18 cellular contexts compared by ENCODE assay signal in genomic region chr1:117825414-117825813, GRCh38.
DNase-seq lines count a peak whose midpoint lies in the region; ATAC-seq, FAIRE-seq and TF ChIP-seq lines count a peak whose summit lies in the region.
"Had no signal": no experiment of that assay in that cellular context is flagged by ENCODE, and none has a peak within 500 bp of the region (broad histone marks: within the 10 kb centered on the region; RNA-seq: fewer than 3 reads in every experiment).

No MANE protein-coding gene starts in this region.

- H4K20me1 ChIP-seq in keratinocyte (ENCODE audit: control insufficient read depth, extremely low read depth, insufficient read depth, low read length) = no peaks in the 10 kb centered on the region

- 65% methylated on average over 2 of the region's 2 CpGs for WGBS in suprapubic skin

- no peaks in the 10 kb centered on the region for H3K9me1 ChIP-seq in keratinocyte (ENCODE audit: control insufficient read depth, extremely low read depth, insufficient read depth, low read length)

- peaks cover 8% of the 10 kb centered on the region for H3K9me3 ChIP-seq in SJCRH30 (replicated peaks)
- no peaks in the 10 kb centered on the region for H3K9me3 ChIP-seq in keratinocyte (ENCODE audit: control insufficient read depth, low read depth, low read length)
- no peaks in the 10 kb centered on the region for H3K9me3 ChIP-seq in suprapubic skin
- H3K9me3 ChIP-seq: left lung had no signal

- dilution Hi-C loops in keratinocyte (cut with MboI; ENCODE audit: extremely low pct_ligation_motif_present, low sequenced_read_pairs) = no loop called here

- H3K4me1 ChIP-seq in SJCRH30 = peaks cover 35% of the 10 kb centered on the region
- peaks cover 46% of the 10 kb centered on the region for H3K4me1 ChIP-seq in keratinocyte (ENCODE audit: control insufficient read depth, extremely low read depth, insufficient read depth, low read length)
- H3K4me1 ChIP-seq in suprapubic skin = peaks cover 36% of the 10 kb centered on the region

- no peak overlapping the region for H3K4me3 ChIP-seq in SJCRH30
- no peak overlapping the region for H3K4me3 ChIP-seq in keratinocyte (ENCODE audit: control insufficient read depth in 2 of 3, extremely low read depth in 1 of 3, insufficient read depth in 2 of 3, low read depth in 1 of 3, low read length in 3 of 3)
- H3K4me3 ChIP-seq in suprapubic skin = no peak overlapping the region
- H3K4me3 ChIP-seq: left lung had no signal

- peak overlapping the region; percentile 18 for H3K4me2 ChIP-seq in keratinocyte (ENCODE audit: control insufficient read depth, extremely low read depth, insufficient read depth, low read depth, low read length)

- ATAC-seq in GM18907 (IDR thresholded peaks at IDR 0.05; ENCODE audit: unreplicated experiment) = no peak
- ATAC-seq: left lung had no signal

- H3K27me3 ChIP-seq in SJCRH30 (no peaks in the 10 kb centered on the region), keratinocyte (ENCODE audit: control insufficient read depth, extremely low read depth, insufficient read depth, low read length) (no peaks in the 10 kb centered on the region), suprapubic skin (no peaks in the 10 kb centered on the region)
- H3K27me3 ChIP-seq: left lung had no signal

- no peak for FAIRE-seq in keratinocyte (lab: Jason Lieb, UNC)
- FAIRE-seq: frontal cortex had no signal

- H3K36me3 ChIP-seq in SJCRH30 = no peaks in the 10 kb centered on the region
- no peaks in the 10 kb centered on the region for H3K36me3 ChIP-seq in keratinocyte (ENCODE audit: control insufficient read depth in 2 of 2, extremely low read depth in 1 of 2, insufficient read depth in 2 of 2, low read length in 2 of 2)
- H3K36me3 ChIP-seq in suprapubic skin = no peaks in the 10 kb centered on the region
- H3K36me3 ChIP-seq: left lung had no signal

- H3K27ac ChIP-seq in SJCRH30 (peak overlapping the region; percentile 79), keratinocyte (ENCODE audit: control insufficient read depth, insufficient read depth, low read length) (no peak overlapping the region), suprapubic skin (peak overlapping the region; percentile 77)
- H3K27ac ChIP-seq: 22Rv1, C4-2B, left lung had no signal

- no peak for TF ChIP-seq POLR2A in suprapubic skin (IDR thresholded peaks at IDR 0.05)

- H3K9ac ChIP-seq in keratinocyte (ENCODE audit: control insufficient read depth, extremely low read depth, insufficient read depth, low read length) = no peak overlapping the region

- TF ChIP-seq CTCF in keratinocyte (optimal IDR thresholded peaks at IDR 0.05 in 1 of 3, IDR thresholded peaks at IDR 0.05 in 1 of 3, conservative IDR thresholded peaks at IDR 0.05 in 1 of 3; ENCODE audit: extremely low read depth in 1 of 3, insufficient read depth in 2 of 3, low read length in 3 of 3) (no peak), suprapubic skin (IDR thresholded peaks at IDR 0.05) (no peak)

- DNase-seq in DMS 273 (lab: John Stamatoyannopoulos, UW; ENCODE audit: unreplicated experiment) = peak; percentile 14
- DNase-seq in DMS 273 treated with DMSO at 0.1 percent for 48 hours (lab: John Stamatoyannopoulos, UW) = no peak
- no peak for DNase-seq in SJCRH30
- no peak for DNase-seq in keratinocyte (ENCODE audit: low read depth, low spot score)
- DNase-seq in suprapubic skin (ENCODE audit: low spot score in 2 of 2) = no peak
- DNase-seq in activated effector memory CD4-positive, alpha-beta T cell treated with Interleukin-2 at 50 U/mL for 16 hours = no peak
- no peak for DNase-seq in GM19240 (ENCODE audit: insufficient read length, low spot score)
- DNase-seq: activated CD4-positive, alpha-beta T cell treated with anti-CD3 and anti-CD28 coated beads, Interleukin-2, amount 10 ng/mL, durations not matched to agents 7 days and 5 days; activated naive CD4-positive, alpha-beta T cell; Karpas-422; left lung; NCI-H1105 treated with DMSO at 0.1 percent for 48 hours; NCI-H524; stimulated activated CD4-positive, alpha-beta T cell treated with anti-CD3 and anti-CD28 coated beads, Interleukin-2, amount 100 ng/mL, for 48 hours had no signal

- no peak for TF ChIP-seq EP300 in suprapubic skin (IDR thresholded peaks at IDR 0.05)

- H3K79me2 ChIP-seq in keratinocyte (ENCODE audit: control insufficient read depth, insufficient read depth, low read length) = no peaks in the 10 kb centered on the region

- no peak overlapping the region for H2AFZ ChIP-seq in keratinocyte (ENCODE audit: control insufficient read depth, low read length)
